ENCODE assay signal across 9 cellular contexts in the genomic region with DNA sequence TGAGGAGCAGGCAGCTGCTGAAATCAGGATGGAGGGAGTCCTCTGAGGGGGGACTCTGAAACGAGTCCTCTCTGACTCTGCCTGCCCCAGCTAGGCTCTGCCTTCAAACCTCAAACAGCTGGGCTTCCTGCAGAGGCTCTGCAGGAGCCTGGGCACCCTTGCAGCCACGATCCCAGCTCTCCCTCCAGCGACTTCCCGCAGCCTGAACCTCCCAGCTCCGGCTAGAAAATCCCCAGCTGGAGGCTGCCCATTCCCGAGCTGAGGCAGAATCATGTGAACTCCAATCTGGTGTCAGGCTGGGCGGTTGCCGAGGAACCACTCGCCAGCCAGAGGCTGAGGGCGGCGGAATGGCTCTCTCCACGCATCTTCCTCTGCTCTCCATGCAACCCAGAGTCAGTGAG. TPM values are rescaled to one million over a fixed set of nuclear protein-coding genes. Genes with fewer than 3 reads are reported as not detected.
DNase-seq lines count a peak whose midpoint lies in the region; ATAC-seq, FAIRE-seq and TF ChIP-seq lines count a peak whose summit lies in the region.
"Had no signal": no experiment of that assay in that cellular context is flagged by ENCODE, and none has a peak within 500 bp of the region (broad histone marks: within the 10 kb centered on the region; RNA-seq: fewer than 3 reads in every experiment).

A gene with protein sequence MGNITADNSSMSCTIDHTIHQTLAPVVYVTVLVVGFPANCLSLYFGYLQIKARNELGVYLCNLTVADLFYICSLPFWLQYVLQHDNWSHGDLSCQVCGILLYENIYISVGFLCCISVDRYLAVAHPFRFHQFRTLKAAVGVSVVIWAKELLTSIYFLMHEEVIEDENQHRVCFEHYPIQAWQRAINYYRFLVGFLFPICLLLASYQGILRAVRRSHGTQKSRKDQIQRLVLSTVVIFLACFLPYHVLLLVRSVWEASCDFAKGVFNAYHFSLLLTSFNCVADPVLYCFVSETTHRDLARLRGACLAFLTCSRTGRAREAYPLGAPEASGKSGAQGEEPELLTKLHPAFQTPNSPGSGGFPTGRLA (minus strand): TSS at position 204 of the 401 bp plus-strand sequence. CDS start 9,654 bp downstream, outside the sequence.

- H3K27ac ChIP-seq in angular gyrus (ENCODE audit: low read depth, low read length) (peak within 1 kb of the TSS; percentile 31), hepatocyte (no peak within 1 kb of the TSS), small intestine (ENCODE audit: low read depth in 1 of 2, low read length in 1 of 2) (peak within 1 kb of the TSS; percentile 65 to 85)
- H3K27ac ChIP-seq: SK-N-MC had no signal

- FAIRE-seq in small intestine (lab: Jason Lieb, UNC): no peak

- DNase-seq in GM04504 (ENCODE audit: low read depth) (peak; percentile 73), NCI-H2107 treated with DMSO at 0.1 percent for 48 hours (lab: John Stamatoyannopoulos, UW; ENCODE audit: unreplicated experiment) (peak; percentile 86), hepatocyte (ENCODE audit: low spot score) (peak; percentile 51), small intestine (no peak)
- DNase-seq in stimulated activated naive CD4-positive, alpha-beta T cell treated with Interleukin-2 at 50 U/mL for 16 hours (lab: John Stamatoyannopoulos, UW): no peak

- H3K9me3 ChIP-seq in hepatocyte (ENCODE audit: low read depth) (no peaks in the 10 kb centered on the region), small intestine (ENCODE audit: control insufficient read depth, low read depth) (no peaks in the 10 kb centered on the region)

- 47% methylated on average over 12 of the region's 12 CpGs for WGBS in hepatocyte (ENCODE audit: low lambda C conversion rate, missing lambda C conversion rate)
- 22 to 38% (median 32%) methylated on average over 12 of the region's 12 CpGs for WGBS in small intestine, 3 donors

- H3K79me2 ChIP-seq in hepatocyte: no peaks in the 10 kb centered on the region

- TF ChIP-seq CTCF in hepatocyte (IDR thresholded peaks at IDR 0.05; ENCODE audit: poor library complexity): no peak

- no peaks in the 10 kb centered on the region for H3K4me1 ChIP-seq in hepatocyte (ENCODE audit: insufficient read depth)
- H3K4me1 ChIP-seq in small intestine (ENCODE audit: control insufficient read depth in 2 of 2, insufficient read depth in 1 of 2, low read depth in 1 of 2, low read length in 1 of 2): no peaks in the 10 kb centered on the region

- H3K4me3 ChIP-seq in hepatocyte: no peak within 1 kb of the TSS
- peak within 1 kb of the TSS in 1 of 2 donors; percentile 41 for H3K4me3 ChIP-seq in small intestine (ENCODE audit: low read depth in 1 of 2, low read length in 2 of 2)
- H3K4me3 ChIP-seq: SK-N-MC had no signal

- no peak within 1 kb of the TSS for H3K4me2 ChIP-seq in hepatocyte

- H2AFZ ChIP-seq in hepatocyte: no peak within 1 kb of the TSS

- H3K36me3 ChIP-seq in hepatocyte (replicated peaks; ENCODE audit: insufficient read depth, low read depth): no peaks in the 10 kb centered on the region
- no peaks in the 10 kb centered on the region for H3K36me3 ChIP-seq in small intestine (ENCODE audit: control insufficient read depth in 2 of 2, insufficient read depth in 2 of 2, low read length in 2 of 2)

- H4K20me1 ChIP-seq in hepatocyte (ENCODE audit: insufficient read depth, poor library complexity, severe bottlenecking): no peaks in the 10 kb centered on the region

- H3K9me2 ChIP-seq in hepatocyte (replicated peaks; ENCODE audit: insufficient read depth): no peaks in the 10 kb centered on the region

- no peak for ATAC-seq in HG02981 (IDR thresholded peaks at IDR 0.05; ENCODE audit: unreplicated experiment)
- ATAC-seq in GM19467 (IDR thresholded peaks at IDR 0.05; ENCODE audit: unreplicated experiment): no peak

- H3K27me3 ChIP-seq in hepatocyte: no peaks in the 10 kb centered on the region
- no peaks in the 10 kb centered on the region for H3K27me3 ChIP-seq in small intestine (ENCODE audit: control insufficient read depth in 2 of 2, insufficient read depth in 2 of 2, low read length in 2 of 2)

RNA-seq across cellular contexts. Expression of the gene that starts here (rescaled TPM):
- 0.20 and 0.44 TPM in 2 replicates for total RNA-seq in hepatocyte
- polyA plus RNA-seq in hepatocyte (0.42 TPM in 1 of 2 replicates, not detected in the other), small intestine (under 1 TPM in 2 of 3 donors, not detected in 1; 0.54 to 0.78 TPM)

Comparison
In these comparisons a context has a peak if more than half of its experiments do, and no peak if none do; other contexts are left out.
1. Peak in DNase-seq in hepatocyte; RNA of the gene not detected or under 1 TPM.
2. DNase-seq: peak in GM04504 (single experiment) and NCI-H2107 treated with DMSO at 0.1 percent for 48 hours (single experiment); none in small intestine (single experiment) and stimulated activated naive CD4-positive, alpha-beta T cell treated with Interleukin-2 at 50 U/mL for 16 hours (single experiment).